ENCODE assay signal across 11 cellular contexts in the genomic region with DNA sequence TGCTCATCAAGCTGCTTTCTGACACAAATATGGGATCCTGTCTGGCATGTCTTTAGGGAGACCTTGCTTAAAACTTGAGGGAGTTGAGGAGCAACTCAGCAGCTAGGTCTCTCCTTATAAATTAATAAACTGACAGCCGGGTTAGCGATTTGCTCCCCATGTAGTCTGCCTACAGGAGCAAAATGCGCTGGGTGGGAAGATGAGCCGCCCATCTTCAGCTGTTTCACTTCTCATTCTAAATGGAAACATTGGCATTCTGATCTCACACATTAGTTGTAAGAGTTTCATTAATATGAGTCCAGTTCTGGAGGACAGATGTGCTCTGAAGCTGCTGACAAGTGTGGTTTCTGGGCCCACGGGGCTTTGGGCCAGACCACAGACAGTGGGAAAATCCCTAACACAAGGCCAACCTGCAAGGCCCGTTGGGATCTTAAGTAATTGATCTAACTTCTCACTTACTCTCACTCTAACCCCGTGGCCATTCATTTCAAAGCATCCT.
DNase-seq lines count a peak whose midpoint lies in the region; ATAC-seq and TF ChIP-seq lines count a peak whose summit lies in the region.
"Had no signal": no experiment of that assay in that cellular context is flagged by ENCODE, and none has a peak within 500 bp of the region (broad histone marks: within the 10 kb centered on the region; RNA-seq: fewer than 3 reads in every experiment).

No MANE protein-coding gene starts in this region.

- TF ChIP-seq RAD21 in SK-N-SH (IDR thresholded peaks at IDR 0.05; ENCODE audit: low read length), result no peak

- no peaks in the 10 kb centered on the region for H3K9me2 ChIP-seq in SK-N-SH

- H2AFZ ChIP-seq in OCI-LY3 (ENCODE audit: low read depth, low read length), result peak overlapping the region; percentile 71; the same call in 1 of the 2 replicates
- H2AFZ ChIP-seq in SK-N-SH (ENCODE audit: low read depth), result no peak overlapping the region

- H3K9me3 Mint-ChIP-seq in stimulated activated naive CD8-positive, alpha-beta T cell treated with anti-CD3 and anti-CD28 coated beads, Interleukin-15, amount 100 ng/mL, for 72 hours, result peaks cover 0 to 13% of the 10 kb centered on the region in 2 donors
- H3K9me3 Mint-ChIP-seq in effector memory CD8-positive, alpha-beta T cell, result peaks cover 1 to 17% of the 10 kb centered on the region in 2 donors

- H3K4me3 ChIP-seq in OCI-LY3 (ENCODE audit: low read length), result peak overlapping the region; percentile 47
- H3K4me3 ChIP-seq in SK-N-SH (ENCODE audit: low read depth in 2 of 2, low read length in 1 of 2), result no peak overlapping the region

- H4K20me1 ChIP-seq in OCI-LY3 (ENCODE audit: insufficient read depth, low read length) (no peaks in the 10 kb centered on the region), SK-N-SH (ENCODE audit: insufficient read depth) (no peaks in the 10 kb centered on the region)

- H3K9me3 ChIP-seq in OCI-LY3 (ENCODE audit: insufficient read depth, low read length) (no peaks in the 10 kb centered on the region), SK-N-SH (no peaks in the 10 kb centered on the region)

- peaks cover 21% of the 10 kb centered on the region for H3K27me3 Mint-ChIP-seq in stimulated activated naive CD8-positive, alpha-beta T cell treated with anti-CD3 and anti-CD28 coated beads, Interleukin-15, amount 100 ng/mL, for 72 hours
- no peaks in the 10 kb centered on the region for H3K27me3 Mint-ChIP-seq in effector memory CD8-positive, alpha-beta T cell

- POLR2A ChIA-PET in SK-N-SH (lab: Yijun Ruan, JAX), result no interaction called here

- H3K79me2 ChIP-seq in OCI-LY3 (ENCODE audit: low read length) (no peaks in the 10 kb centered on the region), SK-N-SH (ENCODE audit: insufficient read depth) (no peaks in the 10 kb centered on the region)

- CTCF ChIA-PET in SK-N-SH (lab: Yijun Ruan, JAX), result no interaction called here

- peaks cover 23% of the 10 kb centered on the region for H3K4me1 ChIP-seq in OCI-LY3 (ENCODE audit: low read length)
- no peaks in the 10 kb centered on the region; a peak in 1 of 4 replicates for H3K4me1 ChIP-seq in SK-N-SH (ENCODE audit: control insufficient read depth in 1 of 2, insufficient read depth in 2 of 2, low read depth in 1 of 2, low read length in 1 of 2)

- no peak for TF ChIP-seq EP300 in SK-N-SH (IDR thresholded peaks at IDR 0.05; ENCODE audit: borderline replicate concordance in 1 of 2, low read depth in 1 of 2, low read length in 1 of 2)

- peak overlapping the region in 1 of 2 donors; percentile 46 for H3K27ac Mint-ChIP-seq in stimulated activated naive CD8-positive, alpha-beta T cell treated with anti-CD3 and anti-CD28 coated beads, Interleukin-15, amount 100 ng/mL, for 72 hours
- H3K27ac Mint-ChIP-seq in effector memory CD8-positive, alpha-beta T cell, result no peak overlapping the region
- H3K27ac Mint-ChIP-seq: activated naive CD8-positive, alpha-beta T cell treated with anti-CD3 and anti-CD28 coated beads, Interleukin-2, amount 10 ng/mL, durations not matched to agents 7 days and 5 days had no signal

- no peaks in the 10 kb centered on the region for H3K36me3 Mint-ChIP-seq in effector memory CD8-positive, alpha-beta T cell (ENCODE audit: insufficient read depth)

- H3K9ac ChIP-seq in OCI-LY3 (ENCODE audit: low read length) (peak overlapping the region; percentile 16; the same call in 1 of the 2 replicates), SK-N-SH (no peak overlapping the region)

- H3K27me3 ChIP-seq in OCI-LY3 (ENCODE audit: low read depth, low read length), result no peaks in the 10 kb centered on the region
- H3K27me3 ChIP-seq in SK-N-SH (ENCODE audit: insufficient read depth), result no peaks in the 10 kb centered on the region

- peak overlapping the region; percentile 33; the same call in 1 of the 2 replicates for H3K27ac ChIP-seq in OCI-LY3 (ENCODE audit: low read length)
- no peak overlapping the region for H3K27ac ChIP-seq in SK-N-SH (ENCODE audit: low read depth in 2 of 2, low read length in 1 of 2)
- H3K27ac ChIP-seq: HL-60 had no signal

- no peak for DNase-seq in Right ventricle myocardium inferior (ENCODE audit: missing footprints)
- DNase-seq in cardiac septum (ENCODE audit: low spot score), result no peak
- DNase-seq in stimulated activated naive CD8-positive, alpha-beta T cell treated with anti-CD3 and anti-CD28 coated beads, Interleukin-15, amount 100 ng/mL, for 72 hours, result no peak
- no peak for DNase-seq in stimulated activated CD4-positive, alpha-beta T cell treated with anti-CD3 and anti-CD28 coated beads, Interleukin-4, amount 100 ng/mL, for 4 hours
- no peak for DNase-seq in SK-N-SH
- DNase-seq in effector memory CD8-positive, alpha-beta T cell, result no peak
- DNase-seq: activated naive CD8-positive, alpha-beta T cell treated with anti-CD3 and anti-CD28 coated beads, Interleukin-2, amount 10 ng/mL, durations not matched to agents 7 days and 5 days; SHP77 treated with DMSO at 0.1 percent for 48 hours had no signal

- intact Hi-C loops in Right ventricle myocardium inferior (cut with DNase I) (no loop called here), cardiac septum (cut with DNase I) (no loop called here)

- ATAC-seq in Right ventricle myocardium inferior (peak; percentile 39), HG02870 (IDR thresholded peaks at IDR 0.05; ENCODE audit: unreplicated experiment) (peak; percentile 81)
- ATAC-seq in stimulated activated naive CD8-positive, alpha-beta T cell treated with anti-CD3 and anti-CD28 coated beads, Interleukin-15, amount 100 ng/mL, for 72 hours, result peak; percentile 50
- ATAC-seq in effector memory CD8-positive, alpha-beta T cell (replicated peaks), result no peak

- H3K4me3 Mint-ChIP-seq in stimulated activated naive CD8-positive, alpha-beta T cell treated with anti-CD3 and anti-CD28 coated beads, Interleukin-15, amount 100 ng/mL, for 72 hours, result no peak overlapping the region
- H3K4me3 Mint-ChIP-seq in effector memory CD8-positive, alpha-beta T cell, result no peak overlapping the region
- H3K4me3 Mint-ChIP-seq: activated naive CD8-positive, alpha-beta T cell treated with anti-CD3 and anti-CD28 coated beads, Interleukin-2, amount 10 ng/mL, durations not matched to agents 7 days and 5 days had no signal

- peak overlapping the region; percentile 77 for H3K4me2 ChIP-seq in OCI-LY3 (ENCODE audit: low read length)
- no peak overlapping the region for H3K4me2 ChIP-seq in SK-N-SH

- TF ChIP-seq CTCF in OCI-LY3 (IDR thresholded peaks at IDR 0.05; ENCODE audit: low read depth, low read length) (no peak), SK-N-SH (IDR thresholded peaks at IDR 0.05) (no peak)

- H3K4me1 Mint-ChIP-seq in stimulated activated naive CD8-positive, alpha-beta T cell treated with anti-CD3 and anti-CD28 coated beads, Interleukin-15, amount 100 ng/mL, for 72 hours, result peaks cover 9% of the 10 kb centered on the region
- no peaks in the 10 kb centered on the region for H3K4me1 Mint-ChIP-seq in effector memory CD8-positive, alpha-beta T cell (ENCODE audit: low read depth in 2 of 2)

- H3K36me3 ChIP-seq in OCI-LY3 (replicated peaks; ENCODE audit: low read depth, low read length) (no peaks in the 10 kb centered on the region), SK-N-SH (replicated peaks in 1 of 2; ENCODE audit: control insufficient read depth in 1 of 2, insufficient read depth in 2 of 2, low read length in 1 of 2) (no peaks in the 10 kb centered on the region)

- H3F3A ChIP-seq in SK-N-SH (replicated peaks; ENCODE audit: insufficient read depth), result no peaks in the 10 kb centered on the region

- WGBS in SK-N-SH (ENCODE audit: low lambda C conversion rate), result 30% methylated on average over 7 of the region's 7 CpGs

TF ChIP-seq in SK-N-SH, 30 proteins besides CTCF, POLR2A, EP300 and RAD21 (continues in another document):
- no peak for TF ChIP-seq NFIC (IDR thresholded peaks at IDR 0.05; ENCODE audit: borderline replicate concordance)
- no peak for TF ChIP-seq CHD2 (IDR thresholded peaks at IDR 0.05; ENCODE audit: low read length, partially characterized antibody)
- no peak for TF ChIP-seq RXRA (IDR thresholded peaks at IDR 0.05; ENCODE audit: borderline replicate concordance, low read depth)
- no peak for TF ChIP-seq SIN3A (IDR thresholded peaks at IDR 0.05; ENCODE audit: borderline replicate concordance, low read depth, low read length)
- no peak for TF ChIP-seq RCOR1 (IDR thresholded peaks at IDR 0.05; ENCODE audit: low read length)
- TF ChIP-seq TCF12 (IDR thresholded peaks at IDR 0.05), result no peak
- no peak for TF ChIP-seq GATA2 (CRISPR knock-in tag; IDR thresholded peaks at IDR 0.05)
- TF ChIP-seq, protein P1, sequence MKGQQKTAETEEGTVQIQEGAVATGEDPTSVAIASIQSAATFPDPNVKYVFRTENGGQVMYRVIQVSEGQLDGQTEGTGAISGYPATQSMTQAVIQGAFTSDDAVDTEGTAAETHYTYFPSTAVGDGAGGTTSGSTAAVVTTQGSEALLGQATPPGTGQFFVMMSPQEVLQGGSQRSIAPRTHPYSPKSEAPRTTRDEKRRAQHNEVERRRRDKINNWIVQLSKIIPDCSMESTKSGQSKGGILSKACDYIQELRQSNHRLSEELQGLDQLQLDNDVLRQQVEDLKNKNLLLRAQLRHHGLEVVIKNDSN (IDR thresholded peaks at IDR 0.05; ENCODE audit: borderline replicate concordance, low read depth), result no peak
- TF ChIP-seq GABPA (IDR thresholded peaks at IDR 0.05; ENCODE audit: low read depth), result no peak
- TF ChIP-seq, protein P2, sequence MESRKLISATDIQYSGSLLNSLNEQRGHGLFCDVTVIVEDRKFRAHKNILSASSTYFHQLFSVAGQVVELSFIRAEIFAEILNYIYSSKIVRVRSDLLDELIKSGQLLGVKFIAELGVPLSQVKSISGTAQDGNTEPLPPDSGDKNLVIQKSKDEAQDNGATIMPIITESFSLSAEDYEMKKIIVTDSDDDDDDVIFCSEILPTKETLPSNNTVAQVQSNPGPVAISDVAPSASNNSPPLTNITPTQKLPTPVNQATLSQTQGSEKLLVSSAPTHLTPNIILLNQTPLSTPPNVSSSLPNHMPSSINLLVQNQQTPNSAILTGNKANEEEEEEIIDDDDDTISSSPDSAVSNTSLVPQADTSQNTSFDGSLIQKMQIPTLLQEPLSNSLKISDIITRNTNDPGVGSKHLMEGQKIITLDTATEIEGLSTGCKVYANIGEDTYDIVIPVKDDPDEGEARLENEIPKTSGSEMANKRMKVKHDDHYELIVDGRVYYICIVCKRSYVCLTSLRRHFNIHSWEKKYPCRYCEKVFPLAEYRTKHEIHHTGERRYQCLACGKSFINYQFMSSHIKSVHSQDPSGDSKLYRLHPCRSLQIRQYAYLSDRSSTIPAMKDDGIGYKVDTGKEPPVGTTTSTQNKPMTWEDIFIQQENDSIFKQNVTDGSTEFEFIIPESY (IDR thresholded peaks at IDR 0.05; ENCODE audit: borderline replicate concordance, low read depth), result no peak
- TF ChIP-seq, protein P3, sequence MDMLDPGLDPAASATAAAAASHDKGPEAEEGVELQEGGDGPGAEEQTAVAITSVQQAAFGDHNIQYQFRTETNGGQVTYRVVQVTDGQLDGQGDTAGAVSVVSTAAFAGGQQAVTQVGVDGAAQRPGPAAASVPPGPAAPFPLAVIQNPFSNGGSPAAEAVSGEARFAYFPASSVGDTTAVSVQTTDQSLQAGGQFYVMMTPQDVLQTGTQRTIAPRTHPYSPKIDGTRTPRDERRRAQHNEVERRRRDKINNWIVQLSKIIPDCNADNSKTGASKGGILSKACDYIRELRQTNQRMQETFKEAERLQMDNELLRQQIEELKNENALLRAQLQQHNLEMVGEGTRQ (IDR thresholded peaks at IDR 0.05; ENCODE audit: borderline replicate concordance, low read depth, low read length), result no peak
